ENCODE assay signal across 8 cellular contexts in genomic region chr15:101250331-101250730, GRCh38. TPM values are rescaled to one million over a fixed set of nuclear protein-coding genes. Genes with fewer than 3 reads are reported as not detected.
DNase-seq lines count a peak whose midpoint lies in the region; ATAC-seq and TF ChIP-seq lines count a peak whose summit lies in the region.

No MANE protein-coding gene starts in this region.

- no peaks in the 10 kb centered on the region for H3K9me3 Mint-ChIP-seq in T-helper 1 cell treated with Interleukin-12 subunit alpha and Interleukin-12 subunit beta and Interleukin-4 antibody, amounts not matched to agents 30 μg/mL and 1 μg/mL, for 36 hours

- no peak overlapping the region for H3K23ac ChIP-seq in neuronal stem cell (ENCODE audit: low read depth, low read length, poor library complexity)

- H3K27ac Mint-ChIP-seq in T-helper 1 cell treated with Interleukin-12 subunit alpha and Interleukin-12 subunit beta and Interleukin-4 antibody, amounts not matched to agents 30 μg/mL and 1 μg/mL, for 36 hours, result peak overlapping the region; percentile 87

- POLR2A ChIA-PET in RWPE1 (lab: Yijun Ruan, JAX; ENCODE audit: low non-redundant PET), result no interaction called here

- no peak overlapping the region for H4K91ac ChIP-seq in neuronal stem cell (ENCODE audit: low read depth, low read length, poor library complexity)

- TF ChIP-seq POLR2A in esophagus squamous epithelium (IDR thresholded peaks at IDR 0.05), result no peak

- WGBS in esophagus squamous epithelium, 2 donors, result 4 to 13% methylated on average over 4 of the region's 4 CpGs
- no CpG with 5 or more reads among the region's 4 CpGs for WGBS in neuronal stem cell (ENCODE audit: extremely low coverage in 2 of 2, insufficient read length in 2 of 2, insufficient replicate concordance in 1 of 2), 2 donors

- H2BK5ac ChIP-seq in neuronal stem cell (ENCODE audit: low read length), result no peak overlapping the region

- H3K4me3 ChIP-seq in esophagus squamous epithelium, result peak overlapping the region; percentile 70 to 95 (median 80)
- peak overlapping the region; percentile 88 to 98 for H3K4me3 ChIP-seq in neuronal stem cell (ENCODE audit: low read length in 2 of 2)

- intact Hi-C loops in esophagus squamous epithelium (cut with DNase I), result no loop called here

- H2AK5ac ChIP-seq in neuronal stem cell (ENCODE audit: low read depth, low read length), result no peak overlapping the region

- H3K27ac ChIP-seq in RWPE1 (peak overlapping the region; percentile 89), esophagus squamous epithelium (peak overlapping the region; percentile 80 to 99 (median 90)), neuronal stem cell (replicated peaks; ENCODE audit: low read length) (no peak overlapping the region)

- peak overlapping the region; percentile 86 for H2AFZ ChIP-seq in neuronal stem cell (ENCODE audit: low read length)

- H3K4me1 ChIP-seq in esophagus squamous epithelium (peaks cover 32 to 67% (median 49%) of the 10 kb centered on the region in 3 donors), neuronal stem cell (ENCODE audit: control insufficient read depth in 2 of 2, insufficient read depth in 1 of 2, low read depth in 1 of 2, low read length in 2 of 2) (peaks cover 3 to 9% of the 10 kb centered on the region in 2 donors)

- CTCF ChIA-PET in RWPE1 (lab: Yijun Ruan, JAX), result interaction anchor here (0.6 to 1.2 kb wide), 4 partner anchors 37 to 242 kb away, joined by 3 to 7 read pairs (median 4); no protein-coding TSS in a partner anchor

- peak overlapping the region; percentile 78 for H3K4me3 Mint-ChIP-seq in T-helper 1 cell treated with Interleukin-12 subunit alpha and Interleukin-12 subunit beta and Interleukin-4 antibody, amounts not matched to agents 30 μg/mL and 1 μg/mL, for 36 hours

- H2BK120ac ChIP-seq in neuronal stem cell (ENCODE audit: low read depth, low read length), result no peak overlapping the region

- H3K9me3 ChIP-seq in esophagus squamous epithelium (no peaks in the 10 kb centered on the region), neuronal stem cell (replicated peaks in 1 of 2; ENCODE audit: control insufficient read depth in 2 of 2, insufficient read depth in 1 of 2, low read depth in 1 of 2, low read length in 2 of 2) (no peaks in the 10 kb centered on the region)

- no peak overlapping the region for H2BK12ac ChIP-seq in neuronal stem cell (ENCODE audit: low read length)

- TF ChIP-seq CTCF in RWPE1 (conservative IDR thresholded peaks at IDR 0.05; ENCODE audit: low read depth), result no peak
- peak in 1 of 6 experiments; percentile 18 for TF ChIP-seq CTCF in esophagus squamous epithelium (IDR thresholded peaks at IDR 0.05)

- no peak overlapping the region for H3K4ac ChIP-seq in neuronal stem cell (ENCODE audit: low read length)

- H3K18ac ChIP-seq in neuronal stem cell (ENCODE audit: low read length), result no peak overlapping the region

- peaks cover 6% of the 10 kb centered on the region for H3K79me1 ChIP-seq in neuronal stem cell (ENCODE audit: low read depth, low read length)

- H4K8ac ChIP-seq in neuronal stem cell (ENCODE audit: low read depth, low read length), result no peak overlapping the region

- DNase-seq in T-helper 1 cell (no peak), RWPE1 (ENCODE audit: low spot score) (peak; percentile 77), esophagus squamous epithelium (lab: John Stamatoyannopoulos, UW) (no peak), neuronal stem cell (ENCODE audit: low spot score) (no peak), amniotic stem cell (lab: John Stamatoyannopoulos, UW) (no peak)

- H3K14ac ChIP-seq in neuronal stem cell (ENCODE audit: low read length), result no peak overlapping the region

- H3K9ac ChIP-seq in neuronal stem cell (ENCODE audit: low read depth, low read length, poor library complexity), result peak overlapping the region; percentile 90

- H3K27me3 Mint-ChIP-seq in T-helper 1 cell treated with Interleukin-12 subunit alpha and Interleukin-12 subunit beta and Interleukin-4 antibody, amounts not matched to agents 30 μg/mL and 1 μg/mL, for 36 hours (ENCODE audit: low read depth), result no peaks in the 10 kb centered on the region

- H3K4me2 ChIP-seq in neuronal stem cell (ENCODE audit: insufficient read depth, low read length, poor library complexity, severe bottlenecking), result peak overlapping the region; percentile 82

- no peak for ATAC-seq in HG02870 (IDR thresholded peaks at IDR 0.05; ENCODE audit: unreplicated experiment)
- no peak for ATAC-seq in HG03139 (IDR thresholded peaks at IDR 0.05; ENCODE audit: unreplicated experiment)

- H3K36me3 ChIP-seq in esophagus squamous epithelium (no peaks in the 10 kb centered on the region), neuronal stem cell (replicated peaks in 1 of 2; ENCODE audit: control insufficient read depth in 2 of 2, insufficient read depth in 2 of 2, low read length in 2 of 2) (peaks cover 2 to 35% of the 10 kb centered on the region in 2 donors)

- no peak overlapping the region for H2BK15ac ChIP-seq in neuronal stem cell (ENCODE audit: low read length)

- H3K27me3 ChIP-seq in esophagus squamous epithelium (no peaks in the 10 kb centered on the region), neuronal stem cell (ENCODE audit: control insufficient read depth in 3 of 3, insufficient read depth in 3 of 3, low read depth in 1 of 3, low read length in 3 of 3) (no peaks in the 10 kb centered on the region)

- peaks cover 19% of the 10 kb centered on the region for H3K36me3 Mint-ChIP-seq in T-helper 1 cell treated with Interleukin-12 subunit alpha and Interleukin-12 subunit beta and Interleukin-4 antibody, amounts not matched to agents 30 μg/mL and 1 μg/mL, for 36 hours (ENCODE audit: low read depth)

- H3K4me1 Mint-ChIP-seq in T-helper 1 cell treated with Interleukin-12 subunit alpha and Interleukin-12 subunit beta and Interleukin-4 antibody, amounts not matched to agents 30 μg/mL and 1 μg/mL, for 36 hours (ENCODE audit: low read depth), result peaks cover 63% of the 10 kb centered on the region

RNA-seq across cellular contexts. Expression of gene CHSY1, which starts 1.5 kb away (rescaled TPM):
- 10 to 100 TPM in 3 of 4 donors, 1 to 10 TPM in 1; 8.8 to 19.3 (median 11.4) TPM for total RNA-seq in esophagus squamous epithelium
- polyA plus RNA-seq in neuronal stem cell (2013, experiment 1 of 2), result 21.2 TPM
- 19.4 TPM for polyA plus RNA-seq in neuronal stem cell (2013, experiment 2 of 2)

RNA-seq across cellular contexts. Expression of gene SELENOS, which starts 27.0 kb away (rescaled TPM):
- total RNA-seq in esophagus squamous epithelium, result 10 to 100 TPM; 57.6 to 69.6 (median 63.4) TPM
- polyA plus RNA-seq in neuronal stem cell (2013, experiment 1 of 2), result 27.7 TPM
- 28.7 TPM for polyA plus RNA-seq in neuronal stem cell (2013, experiment 2 of 2)

RNA-seq across cellular contexts. Expression of gene SNRPA1, which starts 44.7 kb away (rescaled TPM):
- total RNA-seq in esophagus squamous epithelium, result 10 to 100 TPM; 29.7 to 57.1 (median 47.5) TPM
- polyA plus RNA-seq in neuronal stem cell (2013, experiment 1 of 2), result 125 TPM
- 129 TPM for polyA plus RNA-seq in neuronal stem cell (2013, experiment 2 of 2)
